ENCODE assay signal across 8 cellular contexts in genomic region chr1:43834280-43835140, GRCh38.
DNase-seq lines count a peak whose midpoint lies in the region; ATAC-seq and TF ChIP-seq lines count a peak whose summit lies in the region.

No MANE protein-coding gene starts in this region.

- H3K36me3 ChIP-seq in CD4-positive, CD25-positive, alpha-beta regulatory T cell (ENCODE audit: control insufficient read depth, insufficient read depth, low read length): peaks cover 6% of the 10 kb centered on the region

- ATAC-seq in CD4-positive, CD25-positive, alpha-beta regulatory T cell (ENCODE audit: low read depth in 2 of 2): no peak
- no peak for ATAC-seq in naive thymus-derived CD8-positive, alpha-beta T cell
- no peak for ATAC-seq in GM18909 (IDR thresholded peaks at IDR 0.05; ENCODE audit: poor library complexity, unreplicated experiment)

- intact Hi-C loops in MCF 10A (cut with micrococcal nuclease): no loop called here

- no peak overlapping the region for H3K4me3 ChIP-seq in CD4-positive, CD25-positive, alpha-beta regulatory T cell (ENCODE audit: low read depth, low read length)

- H3K27ac ChIP-seq in CD4-positive, CD25-positive, alpha-beta regulatory T cell (ENCODE audit: insufficient read depth, low read length, poor library complexity, severe bottlenecking): no peak overlapping the region

- CTCF ChIA-PET in MCF 10A (lab: Yijun Ruan, JAX): no interaction called here

- TF ChIP-seq CTCF in MCF 10A (IDR thresholded peaks at IDR 0.05; ENCODE audit: unreplicated experiment): no peak

- BruUV-seq in MCF 10A (replicated peaks; lab: Mats Ljungman, UMichigan): no TSS peak

- no peaks in the 10 kb centered on the region for H3K27me3 ChIP-seq in CD4-positive, CD25-positive, alpha-beta regulatory T cell (ENCODE audit: control insufficient read depth, insufficient read depth, low read length)

- H3K9me3 ChIP-seq in CD4-positive, CD25-positive, alpha-beta regulatory T cell (ENCODE audit: control insufficient read depth in 2 of 2, low read length in 2 of 2): no peaks in the 10 kb centered on the region

- H3K4me1 ChIP-seq in CD4-positive, CD25-positive, alpha-beta regulatory T cell (ENCODE audit: control insufficient read depth, insufficient read depth, low read length, poor library complexity, severe bottlenecking): peaks cover 48% of the 10 kb centered on the region

- DNase-seq in CD4-positive, CD25-positive, alpha-beta regulatory T cell: no peak
- peak; percentile 38 for DNase-seq in NAMALWA (ENCODE audit: low spot score)
- DNase-seq in MCF 10A (ENCODE audit: unreplicated experiment): peak; percentile 83
- DNase-seq in naive thymus-derived CD8-positive, alpha-beta T cell: no peak
- DNase-seq in stimulated activated naive CD4-positive, alpha-beta T cell (lab: John Stamatoyannopoulos, UW): no peak
- no peak for DNase-seq in T-helper 9 cell
- no peak for DNase-seq in NCI-H187 treated with DMSO at 0.1 percent for 48 hours (lab: John Stamatoyannopoulos, UW)

- POLR2A ChIA-PET in MCF 10A (lab: Yijun Ruan, JAX): interaction anchor here (1.5 to 1.6 kb wide), 2 partner anchors 12 to 71 kb away, joined by 3 read pairs; no protein-coding TSS in a partner anchor
- POLR2A ChIA-PET in naive thymus-derived CD8-positive, alpha-beta T cell (lab: Charles Lee): no interaction called here

- H3K4me1 Mint-ChIP-seq in CD4-positive, CD25-positive, alpha-beta regulatory T cell: peaks cover 38 to 72% (median 61%) of the 10 kb centered on the region in 4 donors
- peaks cover 51% of the 10 kb centered on the region for H3K4me1 Mint-ChIP-seq in MCF 10A (ENCODE audit: insufficient read depth, unreplicated experiment)
- peaks cover 37 to 75% (median 67%) of the 10 kb centered on the region in 4 donors for H3K4me1 Mint-ChIP-seq in naive thymus-derived CD8-positive, alpha-beta T cell

- H3K9me3 Mint-ChIP-seq in CD4-positive, CD25-positive, alpha-beta regulatory T cell: no peaks in the 10 kb centered on the region
- H3K9me3 Mint-ChIP-seq in MCF 10A (ENCODE audit: unreplicated experiment): no peaks in the 10 kb centered on the region
- H3K9me3 Mint-ChIP-seq in naive thymus-derived CD8-positive, alpha-beta T cell: no peaks in the 10 kb centered on the region

- no peaks in the 10 kb centered on the region for H3K27me3 Mint-ChIP-seq in CD4-positive, CD25-positive, alpha-beta regulatory T cell
- no peaks in the 10 kb centered on the region for H3K27me3 Mint-ChIP-seq in MCF 10A (ENCODE audit: insufficient read depth, unreplicated experiment)
- no peaks in the 10 kb centered on the region for H3K27me3 Mint-ChIP-seq in naive thymus-derived CD8-positive, alpha-beta T cell

- H3K4me3 Mint-ChIP-seq in CD4-positive, CD25-positive, alpha-beta regulatory T cell: peak overlapping the region in 2 of 4 donors; percentile 27 to 41
- H3K4me3 Mint-ChIP-seq in MCF 10A (ENCODE audit: unreplicated experiment): peak overlapping the region; percentile 26
- H3K4me3 Mint-ChIP-seq in naive thymus-derived CD8-positive, alpha-beta T cell: peak overlapping the region; percentile 3 to 80 (median 50)

- H3K27ac Mint-ChIP-seq in CD4-positive, CD25-positive, alpha-beta regulatory T cell: peak overlapping the region in 2 of 3 donors; percentile 32 to 86
- H3K27ac Mint-ChIP-seq in MCF 10A (ENCODE audit: low read depth, unreplicated experiment): peak overlapping the region; percentile 52
- peak overlapping the region in 8 of 10 donors; percentile 1 to 91 (median 53) for H3K27ac Mint-ChIP-seq in naive thymus-derived CD8-positive, alpha-beta T cell

- H3K36me3 Mint-ChIP-seq in CD4-positive, CD25-positive, alpha-beta regulatory T cell: peaks cover 15% of the 10 kb centered on the region
- H3K36me3 Mint-ChIP-seq in MCF 10A (ENCODE audit: insufficient read depth, unreplicated experiment): peaks cover 11% of the 10 kb centered on the region
- H3K36me3 Mint-ChIP-seq in naive thymus-derived CD8-positive, alpha-beta T cell: peaks cover 2 to 19% (median 17%) of the 10 kb centered on the region in 3 donors

Comparison
In these comparisons a context has a peak if more than half of its experiments do, and no peak if none do; other contexts are left out.
1. DNase-seq: peak in NAMALWA (single experiment) and MCF 10A (single experiment); none in CD4-positive, CD25-positive, alpha-beta regulatory T cell (0 of 3), naive thymus-derived CD8-positive, alpha-beta T cell (0 of 10), stimulated activated naive CD4-positive, alpha-beta T cell (0 of 6), T-helper 9 cell (single experiment) and NCI-H187 treated with DMSO at 0.1 percent for 48 hours (single experiment).
2. Peak in every context shown above with its lines, with median percentiles within 50 percentile points of each other: H3K27ac Mint-ChIP-seq.